In genomic region chr13:66402071-66402470, GRCh38 we compare ENCODE assay signal across 16 cellular contexts.
DNase-seq lines count a peak whose midpoint lies in the region; ATAC-seq, FAIRE-seq and TF ChIP-seq lines count a peak whose summit lies in the region.
"Had no signal": no experiment of that assay in that cellular context is flagged by ENCODE, and none has a peak within 500 bp of the region (broad histone marks: within the 10 kb centered on the region; RNA-seq: fewer than 3 reads in every experiment).

No MANE protein-coding gene starts in this region.

- no peak overlapping the region for H3K9ac ChIP-seq in fibroblast of lung (ENCODE audit: insufficient read depth, low read length)

- WGBS in A549 (ENCODE audit: missing lambda C conversion rate), result 65% methylated on average over 1 of the region's 1 CpG

- POLR2A ChIA-PET in A549 (lab: Yijun Ruan, JAX), result no interaction called here

- peak overlapping the region; percentile 41; the same call in 2 of the 3 replicates for H3K4me2 ChIP-seq in A549
- no peak overlapping the region for H3K4me2 ChIP-seq in fibroblast of lung (ENCODE audit: extremely low read depth, insufficient read depth, low read length)
- H3K4me2 ChIP-seq: GM23338 had no signal

- H3K36me3 ChIP-seq in fibroblast of lung (ENCODE audit: control insufficient read depth, insufficient read depth, low read length), result no peaks in the 10 kb centered on the region
- H3K36me3 ChIP-seq: SJSA1 had no signal

- ATAC-seq in A549 (no peak), GM21360 (IDR thresholded peaks at IDR 0.05; ENCODE audit: unreplicated experiment) (no peak), GM18858 (IDR thresholded peaks at IDR 0.05; ENCODE audit: unreplicated experiment) (no peak)
- ATAC-seq: GM23338 had no signal

- TF ChIP-seq EP300 in A549 (IDR thresholded peaks at IDR 0.05), result no peak

- H3K4me3 ChIP-seq in A549, result no peak overlapping the region
- H3K4me3 ChIP-seq in fibroblast of lung (replicated peaks in 1 of 4; ENCODE audit: control extremely low read depth in 1 of 4, insufficient read depth in 1 of 4, low read depth in 3 of 4, low read length in 4 of 4), result no peak overlapping the region
- H3K4me3 ChIP-seq: GM23338, SJSA1 had no signal

- no peak overlapping the region for H2AFZ ChIP-seq in fibroblast of lung (ENCODE audit: low read length)
- H2AFZ ChIP-seq: GM23338 had no signal

- CTCF ChIA-PET in A549 (lab: Yijun Ruan, JAX), result no interaction called here

- H3K79me2 ChIP-seq in fibroblast of lung (ENCODE audit: control insufficient read depth, insufficient read depth, low read length), result no peaks in the 10 kb centered on the region

- TF ChIP-seq CTCF in A549 (IDR thresholded peaks at IDR 0.05) (no peak), fibroblast of lung (conservative IDR thresholded peaks at IDR 0.05 in 1 of 2, IDR thresholded peaks at IDR 0.05 in 1 of 2; ENCODE audit: low read depth in 1 of 2, low read length in 2 of 2) (no peak)

- peaks cover 1% of the 10 kb centered on the region for H4K20me1 ChIP-seq in fibroblast of lung (ENCODE audit: control insufficient read depth, extremely low read depth, insufficient read depth, low read length)

- no peaks in the 10 kb centered on the region for H3K9me3 ChIP-seq in A549
- no peaks in the 10 kb centered on the region for H3K9me3 ChIP-seq in fibroblast of lung (ENCODE audit: control insufficient read depth, insufficient read depth, low read depth, low read length)
- H3K9me3 ChIP-seq: SJSA1 had no signal

- no peak for FAIRE-seq in A549 (lab: Jason Lieb, UNC)

- TF ChIP-seq RAD21 in A549 (conservative IDR thresholded peaks at IDR 0.05 in 1 of 2, IDR thresholded peaks at IDR 0.05 in 1 of 2), result no peak

- H3K27ac ChIP-seq in A549 (no peak overlapping the region), fibroblast of lung (ENCODE audit: insufficient read depth, low read length) (no peak overlapping the region)
- H3K27ac ChIP-seq: HL-60, SJSA1 had no signal

- no peak for TF ChIP-seq POLR2A in A549 (IDR thresholded peaks at IDR 0.05; ENCODE audit: low read length)

- peak in 1 of 2 experiments; percentile 10 for DNase-seq in A549 (ENCODE audit: low read depth in 1 of 2, low spot score in 1 of 2)
- DNase-seq in COR-L47 (lab: John Stamatoyannopoulos, UW), result peak; percentile 6
- peak; percentile 69 for DNase-seq in NCI-H748 treated with DMSO at 0.1 percent for 48 hours (lab: John Stamatoyannopoulos, UW)
- peak; percentile 10 to 52 for DNase-seq in fibroblast of lung (ENCODE audit: low read depth in 2 of 2)
- no peak for DNase-seq in NCI-H187 (lab: John Stamatoyannopoulos, UW)
- DNase-seq in COLO829 (ENCODE audit: low spot score), result no peak
- DNase-seq: DMS153, GF-D8, HCEC 1CT, NCI-H1694 treated with DMSO at 0.1 percent for 48 hours, NCI-H82 had no signal

- peaks cover 36% of the 10 kb centered on the region; the same call in 2 of the 3 replicates for H3K4me1 ChIP-seq in A549
- no peaks in the 10 kb centered on the region for H3K4me1 ChIP-seq in fibroblast of lung (ENCODE audit: control insufficient read depth, extremely low read depth, insufficient read depth, low read length)
- H3K4me1 ChIP-seq: SJSA1 had no signal

- no peaks in the 10 kb centered on the region for H3K27me3 ChIP-seq in fibroblast of lung (ENCODE audit: control insufficient read depth, insufficient read depth, low read length)
- H3K27me3 ChIP-seq: SJSA1 had no signal

TF ChIP-seq in A549, 52 proteins besides CTCF, POLR2A, EP300 and RAD21:
- no peak for TF ChIP-seq JUNB (IDR thresholded peaks at IDR 0.05)
- no peak for TF ChIP-seq KDM5A (IDR thresholded peaks at IDR 0.05)
- no peak for TF ChIP-seq FOSB (CRISPR knock-in tag; IDR thresholded peaks at IDR 0.05)
- no peak for TF ChIP-seq FOXS1 (CRISPR knock-in tag; IDR thresholded peaks at IDR 0.05)
- no peak for TF ChIP-seq USF2 (IDR thresholded peaks at IDR 0.05)
- TF ChIP-seq GATA3 (IDR thresholded peaks at IDR 0.05; ENCODE audit: borderline replicate concordance), result no peak
- TF ChIP-seq NFE2L2 (conservative IDR thresholded peaks at IDR 0.05; ENCODE audit: low read length), result no peak
- TF ChIP-seq HOXB5 (CRISPR knock-in tag; IDR thresholded peaks at IDR 0.05), result no peak
- TF ChIP-seq CHD4 (IDR thresholded peaks at IDR 0.05; ENCODE audit: borderline replicate concordance), result no peak
- no peak for TF ChIP-seq RARB (CRISPR knock-in tag; IDR thresholded peaks at IDR 0.05)
- TF ChIP-seq MAZ (IDR thresholded peaks at IDR 0.05; ENCODE audit: borderline replicate concordance, low read depth, low read length), result no peak
- no peak for TF ChIP-seq MAFK (IDR thresholded peaks at IDR 0.05; ENCODE audit: partially characterized antibody)
- no peak for TF ChIP-seq NR3C1 (IDR thresholded peaks at IDR 0.05)
- TF ChIP-seq CEBPB (IDR thresholded peaks at IDR 0.05), result no peak
- no peak for TF ChIP-seq ZFP36 (IDR thresholded peaks at IDR 0.05; ENCODE audit: borderline replicate concordance, partially characterized antibody)
- TF ChIP-seq BCL3 (IDR thresholded peaks at IDR 0.05), result no peak
- TF ChIP-seq RNF2 (IDR thresholded peaks at IDR 0.05; ENCODE audit: borderline replicate concordance, low read depth), result no peak

Comparison
In these comparisons a context has a peak if more than half of its experiments do, and no peak if none do; other contexts are left out.
1. DNase-seq: peak in COR-L47 (single experiment), NCI-H748 treated with DMSO at 0.1 percent for 48 hours (single experiment) and fibroblast of lung (2 of 2); none in NCI-H187 (0 of 2) and COLO829 (single experiment).